Comparison of ENCODE assay signal across 10 cellular contexts in the genomic region with DNA sequence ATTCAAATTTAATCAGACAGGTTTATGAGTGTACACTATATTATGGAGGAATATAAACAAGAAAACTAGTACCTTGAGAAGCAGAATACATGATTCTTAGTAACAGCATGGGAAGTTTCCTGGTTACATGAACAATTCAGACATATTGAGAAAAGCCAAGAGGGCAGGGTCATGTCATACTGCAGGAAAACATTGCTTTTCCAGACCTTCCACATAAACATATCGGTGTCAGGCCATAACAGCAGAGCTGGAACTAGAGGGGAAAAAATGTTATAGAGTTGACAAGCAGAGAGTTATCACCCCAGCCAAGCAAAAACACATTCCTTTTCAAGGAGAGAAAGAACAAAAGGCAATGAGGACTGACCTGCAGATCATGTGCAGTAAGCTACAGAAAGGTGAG.
"Had no signal": no experiment of that assay in that cellular context is flagged by ENCODE, and none has a peak within 500 bp of the region (broad histone marks: within the 10 kb centered on the region; RNA-seq: fewer than 3 reads in every experiment).

No MANE protein-coding gene starts in this region.

- H3K27ac Mint-ChIP-seq: HFFc6, IgD-negative memory B cell had no signal

- H3K4me3 Mint-ChIP-seq: HFFc6 had no signal

- H3K36me3 Mint-ChIP-seq: IgD-negative memory B cell had no signal

- ATAC-seq: HCT116, HepG2 had no signal

- H3K4me1 ChIP-seq: HAP-1 had no signal

- FAIRE-seq: HepG2 had no signal

- H3K27ac ChIP-seq: GM23248, HL-60 had no signal

- H3K4me3 ChIP-seq: GM23248, HAP-1 had no signal

- DNase-seq: GM23248, GOT3, H7, HFFc6, KBM-7 had no signal

- H3K36me3 ChIP-seq: HAP-1 had no signal

- H3K4me1 Mint-ChIP-seq: IgD-negative memory B cell had no signal
